12 cellular contexts compared by ENCODE assay signal in genomic region chr7:921071-921461, GRCh38. TPM values are rescaled to one million over a fixed set of nuclear protein-coding genes. Genes with fewer than 3 reads are reported as not detected.
DNase-seq lines count a peak whose midpoint lies in the region; ATAC-seq and TF ChIP-seq lines count a peak whose summit lies in the region.
"Had no signal": no experiment of that assay in that cellular context is flagged by ENCODE, and none has a peak within 500 bp of the region (broad histone marks: within the 10 kb centered on the region; RNA-seq: fewer than 3 reads in every experiment).

No MANE protein-coding gene starts in this region.

- no peaks in the 10 kb centered on the region for H3K9me3 Mint-ChIP-seq in activated naive CD4-positive, alpha-beta T cell treated with anti-CD3 and anti-CD28 coated beads, Interleukin-2, amount 50 U/mL, for 24 hours
- no peaks in the 10 kb centered on the region for H3K9me3 Mint-ChIP-seq in activated CD8-positive, alpha-beta T cell treated with anti-CD3 and anti-CD28 coated beads for 36 hours
- H3K9me3 Mint-ChIP-seq in stimulated activated naive CD8-positive, alpha-beta T cell treated with anti-CD3 and anti-CD28 coated beads, Interleukin-15, amount 100 ng/mL, for 72 hours, result no peaks in the 10 kb centered on the region

- no peak for TF ChIP-seq CTCF in activated CD8-positive, alpha-beta T cell treated with anti-CD3 and anti-CD28 coated beads for 36 hours (IDR thresholded peaks at IDR 0.05)
- TF ChIP-seq CTCF in GM10248 (IDR thresholded peaks at IDR 0.05; ENCODE audit: control extremely low read depth, extremely low read depth, low read depth, missing control alignments), result no peak

- CTCF ChIA-PET in activated CD8-positive, alpha-beta T cell treated with anti-CD3 and anti-CD28 coated beads for 36 hours (lab: Charles Lee), result interaction anchor here (0.9 to 1.5 kb wide), 3 partner anchors 11 to 17 kb away, joined by 3 to 6 read pairs (median 3); no protein-coding TSS in a partner anchor
- CTCF ChIA-PET in GM10248 (lab: Yijun Ruan, JAX), result interaction anchor here (1.4 kb wide), 1 partner anchor 12 kb away, joined by 4 read pairs; no protein-coding TSS in a partner anchor

- intact Hi-C loops in activated CD8-positive, alpha-beta T cell treated with anti-CD3 and anti-CD28 coated beads for 36 hours (cut with micrococcal nuclease), result no loop called here

- ATAC-seq in activated CD8-positive, alpha-beta T cell treated with anti-CD3 and anti-CD28 coated beads for 36 hours, result no peak
- no peak for ATAC-seq in stimulated activated naive CD8-positive, alpha-beta T cell treated with anti-CD3 and anti-CD28 coated beads, Interleukin-15, amount 100 ng/mL, for 72 hours
- ATAC-seq in HG02588 (IDR thresholded peaks at IDR 0.05; ENCODE audit: unreplicated experiment), result no peak

- no peaks in the 10 kb centered on the region for H3K27me3 Mint-ChIP-seq in activated naive CD4-positive, alpha-beta T cell treated with anti-CD3 and anti-CD28 coated beads, Interleukin-2, amount 50 U/mL, for 24 hours
- no peaks in the 10 kb centered on the region for H3K27me3 Mint-ChIP-seq in activated CD8-positive, alpha-beta T cell treated with anti-CD3 and anti-CD28 coated beads for 36 hours
- no peaks in the 10 kb centered on the region for H3K27me3 Mint-ChIP-seq in stimulated activated naive CD8-positive, alpha-beta T cell treated with anti-CD3 and anti-CD28 coated beads, Interleukin-15, amount 100 ng/mL, for 72 hours

- H3K4me1 Mint-ChIP-seq in activated naive CD4-positive, alpha-beta T cell treated with anti-CD3 and anti-CD28 coated beads, Interleukin-2, amount 50 U/mL, for 24 hours, result peaks cover 31% of the 10 kb centered on the region
- H3K4me1 Mint-ChIP-seq in activated CD8-positive, alpha-beta T cell treated with anti-CD3 and anti-CD28 coated beads for 36 hours (ENCODE audit: low read depth), result peaks cover 45% of the 10 kb centered on the region
- H3K4me1 Mint-ChIP-seq in stimulated activated naive CD8-positive, alpha-beta T cell treated with anti-CD3 and anti-CD28 coated beads, Interleukin-15, amount 100 ng/mL, for 72 hours, result peaks cover 76% of the 10 kb centered on the region

- H3K4me3 Mint-ChIP-seq in activated naive CD4-positive, alpha-beta T cell treated with anti-CD3 and anti-CD28 coated beads, Interleukin-2, amount 50 U/mL, for 24 hours, result peak overlapping the region; percentile 30
- peak overlapping the region; percentile 26 for H3K4me3 Mint-ChIP-seq in activated CD8-positive, alpha-beta T cell treated with anti-CD3 and anti-CD28 coated beads for 36 hours
- peak overlapping the region; percentile 47 to 91 for H3K4me3 Mint-ChIP-seq in stimulated activated naive CD8-positive, alpha-beta T cell treated with anti-CD3 and anti-CD28 coated beads, Interleukin-15, amount 100 ng/mL, for 72 hours

- H3K36me3 Mint-ChIP-seq in activated naive CD4-positive, alpha-beta T cell treated with anti-CD3 and anti-CD28 coated beads, Interleukin-2, amount 50 U/mL, for 24 hours, result no peaks in the 10 kb centered on the region
- peaks cover 2% of the 10 kb centered on the region for H3K36me3 Mint-ChIP-seq in activated CD8-positive, alpha-beta T cell treated with anti-CD3 and anti-CD28 coated beads for 36 hours (ENCODE audit: low read depth)

- DNase-seq in activated naive CD4-positive, alpha-beta T cell treated with anti-CD3 and anti-CD28 coated beads, Interleukin-2, amount 50 U/mL, for 16 hours, result no peak
- DNase-seq in activated CD8-positive, alpha-beta T cell treated with anti-CD3 and anti-CD28 coated beads for 36 hours, result no peak
- peak; percentile 43 for DNase-seq in islet precursor cell
- no peak for DNase-seq in stimulated activated naive CD8-positive, alpha-beta T cell treated with anti-CD3 and anti-CD28 coated beads, Interleukin-15, amount 100 ng/mL, for 72 hours
- no peak for DNase-seq in NCI-H510A (lab: John Stamatoyannopoulos, UW)
- no peak for DNase-seq in GM10248 (ENCODE audit: extremely low spot score)
- DNase-seq: cortex of kidney, hippocampal formation, NCI-H774, RPMI8226 had no signal

- POLR2A ChIA-PET in activated CD8-positive, alpha-beta T cell treated with anti-CD3 and anti-CD28 coated beads for 36 hours (lab: Charles Lee), result interaction anchor here (1.2 to 3.0 kb wide), 5 partner anchors 9 to 54 kb away, joined by 3 to 12 read pairs (median 5); partner anchors contain the start of gene COX19
- POLR2A ChIA-PET in GM10248 (lab: Yijun Ruan, JAX), result no interaction called here

- H3K27ac Mint-ChIP-seq in activated naive CD4-positive, alpha-beta T cell treated with anti-CD3 and anti-CD28 coated beads, Interleukin-2, amount 50 U/mL, for 24 hours, result no peak overlapping the region
- H3K27ac Mint-ChIP-seq in activated CD8-positive, alpha-beta T cell treated with anti-CD3 and anti-CD28 coated beads for 36 hours, result peak overlapping the region; percentile 97
- H3K27ac Mint-ChIP-seq in stimulated activated naive CD8-positive, alpha-beta T cell treated with anti-CD3 and anti-CD28 coated beads, Interleukin-15, amount 100 ng/mL, for 72 hours, result peak overlapping the region in 1 of 2 donors; percentile 87

RNA-seq across cellular contexts. Expression of gene ADAP1, which starts 33.4 kb away (rescaled TPM):
- total RNA-seq in activated CD8-positive, alpha-beta T cell treated with anti-CD3 and anti-CD28 coated beads for 36 hours, result 10 to 100 TPM; 34.6 to 40.9 TPM

RNA-seq across cellular contexts. Expression of gene GET4, which starts 44.7 kb away (rescaled TPM):
- total RNA-seq in activated CD8-positive, alpha-beta T cell treated with anti-CD3 and anti-CD28 coated beads for 36 hours, result 10 to 100 TPM; 20.6 to 31.9 TPM

RNA-seq across cellular contexts. Expression of gene COX19, which starts 54.3 kb away (rescaled TPM):
- total RNA-seq in activated CD8-positive, alpha-beta T cell treated with anti-CD3 and anti-CD28 coated beads for 36 hours, result 10 to 100 TPM; 15.5 to 18.0 TPM
